In the genomic region with DNA sequence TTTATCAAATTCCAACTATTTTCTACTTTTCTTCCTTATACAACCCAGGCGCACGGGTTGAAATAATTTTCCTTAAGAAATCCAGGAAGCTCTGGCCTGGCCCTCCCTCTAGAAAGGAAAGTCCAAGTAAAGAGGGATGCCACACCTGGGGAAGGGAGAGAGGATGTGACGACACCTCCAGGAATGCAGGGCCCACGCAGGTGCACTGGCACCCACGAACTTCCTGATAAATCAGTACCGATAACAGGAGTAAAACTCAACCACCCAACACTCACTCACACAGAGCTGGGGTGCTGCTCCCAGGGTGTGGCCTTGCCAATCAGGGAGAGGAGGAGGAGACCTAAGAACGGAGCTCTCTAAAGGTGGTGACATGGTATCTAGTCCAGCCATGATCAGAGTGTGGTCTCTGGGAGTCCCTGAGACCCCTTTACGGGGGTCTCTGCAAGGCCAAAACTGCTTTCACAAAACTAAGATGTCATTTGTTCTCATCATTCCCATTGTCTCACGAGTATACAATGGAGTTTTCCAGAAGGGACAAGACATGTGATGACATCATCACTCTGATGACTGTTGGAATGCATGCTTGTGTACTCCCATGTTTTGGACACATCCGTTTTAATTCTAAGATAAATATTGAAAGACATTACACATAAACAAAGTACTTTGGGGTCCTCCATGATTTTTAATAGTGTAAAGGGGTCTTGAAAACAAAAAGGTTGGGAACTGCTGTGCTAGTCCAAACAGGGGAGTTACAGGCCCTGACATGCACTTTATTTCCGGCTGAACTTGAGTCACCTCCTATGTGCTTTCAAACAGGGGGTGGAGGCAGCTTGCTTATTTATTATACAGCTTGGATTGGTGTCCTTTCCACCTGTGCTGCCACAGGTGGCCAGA, we compare ENCODE assay signal across 8 cellular contexts. TPM values are rescaled to one million over a fixed set of nuclear protein-coding genes. Genes with fewer than 3 reads are reported as not detected.
DNase-seq lines count a peak whose midpoint lies in the region; ATAC-seq and TF ChIP-seq lines count a peak whose summit lies in the region.
"Had no signal": no experiment of that assay in that cellular context is flagged by ENCODE, and none has a peak within 500 bp of the region (broad histone marks: within the 10 kb centered on the region; RNA-seq: fewer than 3 reads in every experiment).

No MANE protein-coding gene starts in this region.

- 39 to 61% (median 44%) methylated on average over 11 of the region's 11 CpGs for WGBS in stomach, 5 donors

- TF ChIP-seq CTCF in WTC11 (IDR thresholded peaks at IDR 0.05) (no peak), left lung (IDR thresholded peaks at IDR 0.05) (no peak), stomach (IDR thresholded peaks at IDR 0.05) (no peak)

- H3K27ac ChIP-seq in left lung, result peak overlapping the region; percentile 79 to 84
- peak overlapping the region; percentile 85 to 96 (median 94) for H3K27ac ChIP-seq in stomach

- H3K4me3 Mint-ChIP-seq in WTC11, result peak overlapping the region; percentile 79; the same call in 1 of the 2 replicates
- H3K4me3 Mint-ChIP-seq in activated T-cell treated with anti-CD3 and anti-CD28 coated beads, Interleukin-2, amount 50 U/mL, for 24 hours, result no peak overlapping the region

- H3K4me1 ChIP-seq in left lung (peaks cover 12 to 43% of the 10 kb centered on the region in 2 donors), stomach (peaks cover 36 to 78% (median 57%) of the 10 kb centered on the region in 4 donors)

- H3K9me3 ChIP-seq in left lung (no peaks in the 10 kb centered on the region), stomach (no peaks in the 10 kb centered on the region)

- H3K36me3 Mint-ChIP-seq in WTC11, result peaks cover 6% of the 10 kb centered on the region; the same call in 1 of the 2 replicates
- peaks cover 1% of the 10 kb centered on the region for H3K36me3 Mint-ChIP-seq in activated T-cell treated with anti-CD3 and anti-CD28 coated beads, Interleukin-2, amount 50 U/mL, for 24 hours (ENCODE audit: low read depth)

- H3K27ac Mint-ChIP-seq in WTC11, result no peak overlapping the region
- H3K27ac Mint-ChIP-seq in activated T-cell treated with anti-CD3 and anti-CD28 coated beads, Interleukin-2, amount 50 U/mL, for 24 hours, result no peak overlapping the region

- H3K4me1 Mint-ChIP-seq in WTC11, result peaks cover 31% of the 10 kb centered on the region
- peaks cover 33% of the 10 kb centered on the region for H3K4me1 Mint-ChIP-seq in activated T-cell treated with anti-CD3 and anti-CD28 coated beads, Interleukin-2, amount 50 U/mL, for 24 hours (ENCODE audit: low read depth)

- no peak for TF ChIP-seq EP300 in stomach (IDR thresholded peaks at IDR 0.05)

- H3K4me3 ChIP-seq in left lung, result no peak overlapping the region
- no peak overlapping the region for H3K4me3 ChIP-seq in stomach

- no peak for TF ChIP-seq POLR2A in stomach (IDR thresholded peaks at IDR 0.05)

- DNase-seq in HPDE6-E6E7 (ENCODE audit: extremely low spot score), result peak; percentile 98
- DNase-seq in WTC11 (ENCODE audit: low spot score), result no peak
- DNase-seq in left lung, result no peak
- peak; percentile 75 for DNase-seq in stomach
- no peak for DNase-seq in T-helper 1 cell
- no peak for DNase-seq in stimulated activated CD4-positive, alpha-beta T cell treated with anti-CD3 and anti-CD28 coated beads, Interleukin-2, amount 100 ng/mL, for 48 hours
- no peak for DNase-seq in activated T-cell treated with anti-CD3 and anti-CD28 coated beads, Interleukin-2, amount 50 U/mL, for 24 hours

- no peaks in the 10 kb centered on the region for H3K9me3 Mint-ChIP-seq in WTC11
- H3K9me3 Mint-ChIP-seq in activated T-cell treated with anti-CD3 and anti-CD28 coated beads, Interleukin-2, amount 50 U/mL, for 24 hours, result no peaks in the 10 kb centered on the region

- ATAC-seq in WTC11 (no peak), left lung (no peak)

- no peaks in the 10 kb centered on the region for H3K27me3 Mint-ChIP-seq in WTC11 (ENCODE audit: low read depth)
- H3K27me3 Mint-ChIP-seq in activated T-cell treated with anti-CD3 and anti-CD28 coated beads, Interleukin-2, amount 50 U/mL, for 24 hours, result no peaks in the 10 kb centered on the region

- H3K36me3 ChIP-seq in left lung, result no peaks in the 10 kb centered on the region
- H3K36me3 ChIP-seq in stomach, result peaks cover 0 to under 1% (median 0%) of the 10 kb centered on the region in 4 donors

- POLR2A ChIA-PET in WTC11 (lab: Charles Lee), result interaction anchor here (1.7 kb wide), 1 partner anchor 11 kb away, joined by 3 read pairs; no protein-coding TSS in a partner anchor

- CTCF ChIA-PET in WTC11 (lab: Charles Lee), result interaction anchor here (0.7 to 4.9 kb wide), 12 partner anchors 11 to 202 kb away, joined by 3 to 39 read pairs (median 7); a partner anchor contains a TSS

- intact Hi-C loops in left lung (cut with DNase I), result no loop called here
- intact Hi-C loops in stomach (cut with DNase I; ENCODE audit: low total_unique reads), result no loop called here

- H3K27me3 ChIP-seq in left lung (peaks cover 0 to 10% of the 10 kb centered on the region in 2 donors), stomach (no peaks in the 10 kb centered on the region)

TF ChIP-seq in WTC11, 78 proteins besides CTCF, POLR2A, EP300 and RAD21 (continues in another document):
- TF ChIP-seq ESRRA (CRISPR knock-in tag; IDR thresholded peaks at IDR 0.05; ENCODE audit: borderline replicate concordance) (no peak), SMAD4 (CRISPR knock-in tag; IDR thresholded peaks at IDR 0.05) (no peak), MYBL2 (CRISPR knock-in tag; IDR thresholded peaks at IDR 0.05) (no peak), ZNF396 (CRISPR knock-in tag; IDR thresholded peaks at IDR 0.05; ENCODE audit: borderline replicate concordance) (no peak), ZNF423 (CRISPR knock-in tag; IDR thresholded peaks at IDR 0.05) (no peak), ZNF317 (CRISPR knock-in tag; IDR thresholded peaks at IDR 0.05; ENCODE audit: borderline replicate concordance, low read depth) (no peak), ZBTB21 (CRISPR knock-in tag; IDR thresholded peaks at IDR 0.05; ENCODE audit: borderline replicate concordance) (no peak), IRF2 (CRISPR knock-in tag; IDR thresholded peaks at IDR 0.05; ENCODE audit: borderline replicate concordance, low read depth) (no peak), HMGA2 (CRISPR knock-in tag; IDR thresholded peaks at IDR 0.05) (no peak), GABPB1 (CRISPR knock-in tag; IDR thresholded peaks at IDR 0.05) (no peak)
- TF ChIP-seq, protein P1, sequence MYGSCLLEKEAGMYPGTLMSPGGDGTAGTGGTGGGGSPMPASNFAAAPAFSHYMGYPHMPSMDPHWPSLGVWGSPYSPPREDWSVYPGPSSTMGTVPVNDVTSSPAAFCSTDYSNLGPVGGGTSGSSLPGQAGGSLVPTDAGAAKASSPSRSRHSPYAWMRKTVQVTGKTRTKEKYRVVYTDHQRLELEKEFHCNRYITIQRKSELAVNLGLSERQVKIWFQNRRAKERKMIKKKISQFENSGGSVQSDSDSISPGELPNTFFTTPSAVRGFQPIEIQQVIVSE (CRISPR knock-in tag; IDR thresholded peaks at IDR 0.05; ENCODE audit: borderline replicate concordance), result no peak
- TF ChIP-seq, protein P2, sequence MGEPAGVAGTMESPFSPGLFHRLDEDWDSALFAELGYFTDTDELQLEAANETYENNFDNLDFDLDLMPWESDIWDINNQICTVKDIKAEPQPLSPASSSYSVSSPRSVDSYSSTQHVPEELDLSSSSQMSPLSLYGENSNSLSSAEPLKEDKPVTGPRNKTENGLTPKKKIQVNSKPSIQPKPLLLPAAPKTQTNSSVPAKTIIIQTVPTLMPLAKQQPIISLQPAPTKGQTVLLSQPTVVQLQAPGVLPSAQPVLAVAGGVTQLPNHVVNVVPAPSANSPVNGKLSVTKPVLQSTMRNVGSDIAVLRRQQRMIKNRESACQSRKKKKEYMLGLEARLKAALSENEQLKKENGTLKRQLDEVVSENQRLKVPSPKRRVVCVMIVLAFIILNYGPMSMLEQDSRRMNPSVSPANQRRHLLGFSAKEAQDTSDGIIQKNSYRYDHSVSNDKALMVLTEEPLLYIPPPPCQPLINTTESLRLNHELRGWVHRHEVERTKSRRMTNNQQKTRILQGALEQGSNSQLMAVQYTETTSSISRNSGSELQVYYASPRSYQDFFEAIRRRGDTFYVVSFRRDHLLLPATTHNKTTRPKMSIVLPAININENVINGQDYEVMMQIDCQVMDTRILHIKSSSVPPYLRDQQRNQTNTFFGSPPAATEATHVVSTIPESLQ (CRISPR knock-in tag; IDR thresholded peaks at IDR 0.05), result no peak
- TF ChIP-seq, protein P3, sequence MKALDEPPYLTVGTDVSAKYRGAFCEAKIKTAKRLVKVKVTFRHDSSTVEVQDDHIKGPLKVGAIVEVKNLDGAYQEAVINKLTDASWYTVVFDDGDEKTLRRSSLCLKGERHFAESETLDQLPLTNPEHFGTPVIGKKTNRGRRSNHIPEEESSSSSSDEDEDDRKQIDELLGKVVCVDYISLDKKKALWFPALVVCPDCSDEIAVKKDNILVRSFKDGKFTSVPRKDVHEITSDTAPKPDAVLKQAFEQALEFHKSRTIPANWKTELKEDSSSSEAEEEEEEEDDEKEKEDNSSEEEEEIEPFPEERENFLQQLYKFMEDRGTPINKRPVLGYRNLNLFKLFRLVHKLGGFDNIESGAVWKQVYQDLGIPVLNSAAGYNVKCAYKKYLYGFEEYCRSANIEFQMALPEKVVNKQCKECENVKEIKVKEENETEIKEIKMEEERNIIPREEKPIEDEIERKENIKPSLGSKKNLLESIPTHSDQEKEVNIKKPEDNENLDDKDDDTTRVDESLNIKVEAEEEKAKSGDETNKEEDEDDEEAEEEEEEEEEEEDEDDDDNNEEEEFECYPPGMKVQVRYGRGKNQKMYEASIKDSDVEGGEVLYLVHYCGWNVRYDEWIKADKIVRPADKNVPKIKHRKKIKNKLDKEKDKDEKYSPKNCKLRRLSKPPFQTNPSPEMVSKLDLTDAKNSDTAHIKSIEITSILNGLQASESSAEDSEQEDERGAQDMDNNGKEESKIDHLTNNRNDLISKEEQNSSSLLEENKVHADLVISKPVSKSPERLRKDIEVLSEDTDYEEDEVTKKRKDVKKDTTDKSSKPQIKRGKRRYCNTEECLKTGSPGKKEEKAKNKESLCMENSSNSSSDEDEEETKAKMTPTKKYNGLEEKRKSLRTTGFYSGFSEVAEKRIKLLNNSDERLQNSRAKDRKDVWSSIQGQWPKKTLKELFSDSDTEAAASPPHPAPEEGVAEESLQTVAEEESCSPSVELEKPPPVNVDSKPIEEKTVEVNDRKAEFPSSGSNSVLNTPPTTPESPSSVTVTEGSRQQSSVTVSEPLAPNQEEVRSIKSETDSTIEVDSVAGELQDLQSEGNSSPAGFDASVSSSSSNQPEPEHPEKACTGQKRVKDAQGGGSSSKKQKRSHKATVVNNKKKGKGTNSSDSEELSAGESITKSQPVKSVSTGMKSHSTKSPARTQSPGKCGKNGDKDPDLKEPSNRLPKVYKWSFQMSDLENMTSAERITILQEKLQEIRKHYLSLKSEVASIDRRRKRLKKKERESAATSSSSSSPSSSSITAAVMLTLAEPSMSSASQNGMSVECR (CRISPR knock-in tag; IDR thresholded peaks at IDR 0.05; ENCODE audit: borderline replicate concordance), result no peak

RNA-seq across cellular contexts. Expression of a gene that starts 2.2 kb away (rescaled TPM):
- total RNA-seq in WTC11 (2021) (29.6 to 38.0 TPM (median 37.5 TPM) in 3 replicates), left lung (10 to 100 TPM; 23.5 to 37.3 TPM), stomach (10 to 100 TPM in 4 of 5 donors, 1 to 10 TPM in 1; 5.4 to 69.5 (median 22.6) TPM)
- polyA plus RNA-seq in stomach, result 1 to 10 TPM; 3.2 to 6.0 (median 3.7) TPM

RNA-seq across cellular contexts. Expression of a gene that starts 37.9 kb away (rescaled TPM):
- total RNA-seq in WTC11 (2021), result 5.4 to 6.5 TPM (median 6.0 TPM) in 3 replicates
- total RNA-seq in left lung, result 1 to 10 TPM; 2.3 to 7.0 TPM
- total RNA-seq in stomach, result 10 to 100 TPM in 3 of 5 donors, 1 to 10 TPM in 2; 8.1 to 61.1 (median 13.4) TPM
- 1 to 10 TPM; 4.4 to 5.9 (median 5.8) TPM for polyA plus RNA-seq in stomach
- total RNA-seq: pulmonary artery endothelial cell had no signal

Comparison
In these comparisons a context has a peak if more than half of its experiments do, and no peak if none do; other contexts are left out.
1. DNase-seq: peak in HPDE6-E6E7 (single experiment) and stomach (single experiment); none in WTC11 (single experiment), left lung (0 of 2), T-helper 1 cell (0 of 5), stimulated activated CD4-positive, alpha-beta T cell treated with anti-CD3 and anti-CD28 coated beads, Interleukin-2, amount 100 ng/mL, for 48 hours (0 of 2) and activated T-cell treated with anti-CD3 and anti-CD28 coated beads, Interleukin-2, amount 50 U/mL, for 24 hours (single experiment).